Comparison of ENCODE assay signal across 1 cellular context in genomic region chr4:48141048-48141447, GRCh38.
A peak's percentile ranks its signal among the peaks of the same experiment; 100 is the strongest.
TF ChIP-seq lines count a peak whose summit lies in the region.

No MANE protein-coding gene starts in this region.

TF ChIP-seq in SK-N-SH, 30 proteins besides CTCF, POLR2A, EP300 and RAD21:
- TF ChIP-seq, protein P1, sequence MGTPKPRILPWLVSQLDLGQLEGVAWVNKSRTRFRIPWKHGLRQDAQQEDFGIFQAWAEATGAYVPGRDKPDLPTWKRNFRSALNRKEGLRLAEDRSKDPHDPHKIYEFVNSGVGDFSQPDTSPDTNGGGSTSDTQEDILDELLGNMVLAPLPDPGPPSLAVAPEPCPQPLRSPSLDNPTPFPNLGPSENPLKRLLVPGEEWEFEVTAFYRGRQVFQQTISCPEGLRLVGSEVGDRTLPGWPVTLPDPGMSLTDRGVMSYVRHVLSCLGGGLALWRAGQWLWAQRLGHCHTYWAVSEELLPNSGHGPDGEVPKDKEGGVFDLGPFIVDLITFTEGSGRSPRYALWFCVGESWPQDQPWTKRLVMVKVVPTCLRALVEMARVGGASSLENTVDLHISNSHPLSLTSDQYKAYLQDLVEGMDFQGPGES (IDR thresholded peaks at IDR 0.05; ENCODE audit: low read depth, low read length), result no peak
- peak; percentile 27; the same call in 1 of the 2 replicates for TF ChIP-seq SMC3 (IDR thresholded peaks at IDR 0.05; ENCODE audit: low read depth, low read length)
